In the genomic region with DNA sequence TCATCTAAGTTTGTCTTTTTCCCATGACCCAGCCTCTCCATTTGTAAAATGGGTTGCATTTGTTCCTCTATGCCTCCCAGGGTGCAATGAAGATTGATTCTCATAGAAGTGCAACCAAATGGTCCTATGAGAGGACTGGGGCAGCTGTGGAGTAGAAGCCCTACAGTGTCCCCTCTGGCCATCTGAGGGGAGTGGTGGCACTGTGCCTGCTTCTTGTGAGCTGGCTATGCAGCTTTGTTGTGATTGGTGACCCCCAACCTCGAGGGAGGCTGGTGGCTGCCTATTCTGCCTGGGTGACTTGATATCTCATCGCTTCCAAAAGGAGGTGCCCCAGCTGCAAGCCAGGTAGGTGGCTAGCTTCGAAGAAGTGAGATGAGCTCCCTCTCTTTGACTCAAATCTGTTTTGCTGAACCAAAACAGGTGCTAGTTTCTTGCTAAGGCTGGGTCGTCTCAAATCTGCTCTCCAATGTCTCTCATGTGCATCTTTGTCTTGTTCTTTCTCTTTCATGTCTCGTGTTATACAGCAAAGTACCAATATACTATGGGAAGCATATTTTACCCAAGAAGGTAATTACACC, we compare ENCODE assay signal across 19 cellular contexts. TPM values are rescaled to one million over a fixed set of nuclear protein-coding genes. Genes with fewer than 3 reads are reported as not detected.
DNase-seq lines count a peak whose midpoint lies in the region; ATAC-seq and TF ChIP-seq lines count a peak whose summit lies in the region.
"Had no signal": no experiment of that assay in that cellular context is flagged by ENCODE, and none has a peak within 500 bp of the region (broad histone marks: within the 10 kb centered on the region; RNA-seq: fewer than 3 reads in every experiment).

No MANE protein-coding gene starts in this region.

- H3K27me3 ChIP-seq in BLaER1: no peaks in the 10 kb centered on the region
- H3K27me3 ChIP-seq: colonic mucosa, upper lobe of left lung had no signal

- intact Hi-C loops in mucosa of descending colon (cut with DNase I, micrococcal nuclease): no loop called here

- H3K36me3 ChIP-seq in BLaER1: peaks cover 32% of the 10 kb centered on the region
- no peaks in the 10 kb centered on the region for H3K36me3 ChIP-seq in mucosa of descending colon (ENCODE audit: low read depth)
- H3K36me3 ChIP-seq: colonic mucosa, upper lobe of left lung had no signal

- H4K20me1 ChIP-seq in BLaER1: no peaks in the 10 kb centered on the region

- H3K9me3 ChIP-seq in BLaER1 (no peaks in the 10 kb centered on the region), mucosa of descending colon (no peaks in the 10 kb centered on the region)
- H3K9me3 ChIP-seq: colonic mucosa, left ventricle myocardium inferior, upper lobe of left lung had no signal

- H3K4me1 ChIP-seq in BLaER1 (peaks cover 41% of the 10 kb centered on the region), mucosa of descending colon (ENCODE audit: low read depth) (no peaks in the 10 kb centered on the region)
- H3K4me1 ChIP-seq: colonic mucosa, upper lobe of left lung had no signal

- ATAC-seq in GM18517 (IDR thresholded peaks at IDR 0.05; ENCODE audit: unreplicated experiment): peak; percentile 66
- ATAC-seq in HG02571 (IDR thresholded peaks at IDR 0.05; ENCODE audit: unreplicated experiment): peak; percentile 41
- no peak for ATAC-seq in HG03097 (IDR thresholded peaks at IDR 0.05; ENCODE audit: low FRiP score, unreplicated experiment)
- no peak for ATAC-seq in HG03520 (IDR thresholded peaks at IDR 0.05; ENCODE audit: unreplicated experiment)
- no peak for ATAC-seq in mucosa of descending colon
- ATAC-seq: esophagus mucosa; naive thymus-derived CD4-positive, alpha-beta T cell had no signal

- DNase-seq in RKO (ENCODE audit: low spot score) (peak; percentile 15), mucosa of descending colon (no peak)
- no peak for DNase-seq in activated effector memory CD4-positive, alpha-beta T cell treated with Interleukin-2 at 50 U/mL for 16 hours
- DNase-seq: aorta; colonic mucosa; DND-41; KG1; left ventricle myocardium inferior; naive thymus-derived CD4-positive, alpha-beta T cell; NCI-H1417 treated with DMSO at 0.1 percent for 48 hours; NCI-H510A; stimulated activated CD8-positive, alpha-beta memory T cell treated with anti-CD3 and anti-CD28 coated beads, Interleukin-4, amount 100 ng/mL, for 48 hours; upper lobe of left lung had no signal

- H3K27ac ChIP-seq in BLaER1: no peak overlapping the region
- H3K27ac ChIP-seq: colonic mucosa, upper lobe of left lung had no signal

- no peak for TF ChIP-seq CTCF in mucosa of descending colon (IDR thresholded peaks at IDR 0.05)

- H3K4me3 ChIP-seq in BLaER1 (no peak overlapping the region), mucosa of descending colon (no peak overlapping the region)
- H3K4me3 ChIP-seq: colonic mucosa, left ventricle myocardium inferior, upper lobe of left lung had no signal

- no peak overlapping the region for H3K9ac ChIP-seq in BLaER1

- peak overlapping the region; percentile 63 for H3K4me2 ChIP-seq in BLaER1

RNA-seq across cellular contexts. Expression of gene TXLNB, which starts 33.9 kb away (rescaled TPM):
- under 1 TPM; 0.29 to 0.89 (median 0.36) TPM for total RNA-seq in mucosa of descending colon

Comparison
In these comparisons a context has a peak if more than half of its experiments do, and no peak if none do; other contexts are left out.
1. ATAC-seq: peak in GM18517 (single experiment) and HG02571 (single experiment); none in HG03097 (single experiment), HG03520 (single experiment) and mucosa of descending colon (single experiment).